Comparison of ENCODE assay signal across 11 cellular contexts in genomic region chr17:38850374-38850773, GRCh38. TPM values are rescaled to one million over a fixed set of nuclear protein-coding genes. Genes with fewer than 3 reads are reported as not detected.
DNase-seq lines count a peak whose midpoint lies in the region; ATAC-seq and TF ChIP-seq lines count a peak whose summit lies in the region.
"Had no signal": no experiment of that assay in that cellular context is flagged by ENCODE, and none has a peak within 500 bp of the region (broad histone marks: within the 10 kb centered on the region; RNA-seq: fewer than 3 reads in every experiment).

No MANE protein-coding gene starts in this region.

- peak overlapping the region; percentile 3 for H3K27ac Mint-ChIP-seq in activated naive CD4-positive, alpha-beta T cell treated with anti-CD3 and anti-CD28 coated beads, Interleukin-2, amount 10 ng/mL, durations not matched to agents 7 days and 5 days
- H3K27ac Mint-ChIP-seq in T-cell: peak overlapping the region; percentile 30 to 60
- no peak overlapping the region for H3K27ac Mint-ChIP-seq in stimulated activated effector memory CD8-positive, alpha-beta T cell treated with anti-CD3 and anti-CD28 coated beads, Interleukin-12 subunit alpha, Interleukin-12 subunit beta, amount 100 ng/mL, for 72 hours

- no peaks in the 10 kb centered on the region for H3K27me3 ChIP-seq in esophagus squamous epithelium
- H3K27me3 ChIP-seq: suprapubic skin had no signal

- no peak overlapping the region for H3K27ac ChIP-seq in esophagus squamous epithelium
- H3K27ac ChIP-seq: suprapubic skin had no signal

- intact Hi-C loops in esophagus squamous epithelium (cut with DNase I): no loop called here
- intact Hi-C loops in lower leg skin (cut with DNase I; ENCODE audit: low total_unique reads): no loop called here

- H3K4me3 ChIP-seq in fibroblast of the aortic adventitia (ENCODE audit: low read depth, low read length): peak overlapping the region; percentile 80
- peak overlapping the region in 1 of 4 donors; percentile 7 for H3K4me3 ChIP-seq in esophagus squamous epithelium
- no peak overlapping the region for H3K4me3 ChIP-seq in lower leg skin (ENCODE audit: low read depth, poor library complexity, severe bottlenecking)
- H3K4me3 ChIP-seq: suprapubic skin had no signal

- WGBS in esophagus squamous epithelium, 2 donors: 63 to 72% methylated on average over 7 of the region's 7 CpGs
- WGBS in lower leg skin, 2 donors: 69 to 74% methylated on average over 7 of the region's 7 CpGs

- no peak for DNase-seq in activated naive CD4-positive, alpha-beta T cell treated with anti-CD3 and anti-CD28 coated beads, Interleukin-2, amount 10 ng/mL, durations not matched to agents 7 days and 5 days
- DNase-seq in activated naive CD4-positive, alpha-beta T cell treated with anti-CD3 and anti-CD28 coated beads, Interleukin-2, amount 50 U/mL, for 16 hours: no peak
- DNase-seq in T-cell (no peak), fibroblast of the aortic adventitia (ENCODE audit: low read depth) (no peak), esophagus squamous epithelium (lab: John Stamatoyannopoulos, UW) (no peak), lower leg skin (ENCODE audit: low spot score in 2 of 2) (no peak)
- no peak for DNase-seq in stimulated activated effector memory CD8-positive, alpha-beta T cell treated with anti-CD3 and anti-CD28 coated beads, Interleukin-12 subunit alpha, Interleukin-12 subunit beta, amount 100 ng/mL, for 72 hours (ENCODE audit: low spot score in 2 of 2)
- DNase-seq: NCI-H524; stimulated activated CD4-positive, alpha-beta T cell treated with anti-CD3 and anti-CD28 coated beads, Interleukin-4, amount 100 ng/mL, for 1 hour had no signal

- H3K27me3 Mint-ChIP-seq in activated naive CD4-positive, alpha-beta T cell treated with anti-CD3 and anti-CD28 coated beads, Interleukin-2, amount 10 ng/mL, durations not matched to agents 7 days and 5 days: no peaks in the 10 kb centered on the region
- H3K27me3 Mint-ChIP-seq in T-cell: no peaks in the 10 kb centered on the region

- H3K36me3 Mint-ChIP-seq in activated naive CD4-positive, alpha-beta T cell treated with anti-CD3 and anti-CD28 coated beads, Interleukin-2, amount 10 ng/mL, durations not matched to agents 7 days and 5 days: peaks cover 58% of the 10 kb centered on the region
- H3K36me3 Mint-ChIP-seq in T-cell: peaks cover 50% of the 10 kb centered on the region
- H3K36me3 Mint-ChIP-seq in stimulated activated effector memory CD8-positive, alpha-beta T cell treated with anti-CD3 and anti-CD28 coated beads, Interleukin-12 subunit alpha, Interleukin-12 subunit beta, amount 100 ng/mL, for 72 hours: peaks cover 90% of the 10 kb centered on the region

- no peaks in the 10 kb centered on the region for H3K9me3 ChIP-seq in esophagus squamous epithelium
- H3K9me3 ChIP-seq: suprapubic skin had no signal

- H3K9me3 Mint-ChIP-seq in activated naive CD4-positive, alpha-beta T cell treated with anti-CD3 and anti-CD28 coated beads, Interleukin-2, amount 10 ng/mL, durations not matched to agents 7 days and 5 days: no peaks in the 10 kb centered on the region
- H3K9me3 Mint-ChIP-seq in T-cell: no peaks in the 10 kb centered on the region
- H3K9me3 Mint-ChIP-seq in stimulated activated effector memory CD8-positive, alpha-beta T cell treated with anti-CD3 and anti-CD28 coated beads, Interleukin-12 subunit alpha, Interleukin-12 subunit beta, amount 100 ng/mL, for 72 hours: no peaks in the 10 kb centered on the region

- POLR2A ChIA-PET in T-cell (lab: Charles Lee): interaction anchor here in 1 of 2 donors (0.6 kb wide), 1 partner anchor 319 kb away, joined by 8 read pairs; no protein-coding TSS in a partner anchor

- no peak for TF ChIP-seq CTCF in fibroblast of the aortic adventitia (IDR thresholded peaks at IDR 0.05; ENCODE audit: insufficient read depth, low read length)
- TF ChIP-seq CTCF in esophagus squamous epithelium (IDR thresholded peaks at IDR 0.05): no peak
- no peak for TF ChIP-seq CTCF in lower leg skin (IDR thresholded peaks at IDR 0.05)

- no peak for ATAC-seq in T-cell (replicated peaks in 1 of 4)
- ATAC-seq in stimulated activated effector memory CD8-positive, alpha-beta T cell treated with anti-CD3 and anti-CD28 coated beads, Interleukin-12 subunit alpha, Interleukin-12 subunit beta, amount 100 ng/mL, for 72 hours: no peak
- ATAC-seq in HG03571 (IDR thresholded peaks at IDR 0.05; ENCODE audit: unreplicated experiment): no peak

- peaks cover 46% of the 10 kb centered on the region for H3K4me1 Mint-ChIP-seq in activated naive CD4-positive, alpha-beta T cell treated with anti-CD3 and anti-CD28 coated beads, Interleukin-2, amount 10 ng/mL, durations not matched to agents 7 days and 5 days
- H3K4me1 Mint-ChIP-seq in T-cell: peaks cover 41 to 47% (median 45%) of the 10 kb centered on the region in 3 donors
- H3K4me1 Mint-ChIP-seq in stimulated activated effector memory CD8-positive, alpha-beta T cell treated with anti-CD3 and anti-CD28 coated beads, Interleukin-12 subunit alpha, Interleukin-12 subunit beta, amount 100 ng/mL, for 72 hours: peaks cover 51% of the 10 kb centered on the region

- CTCF ChIA-PET in activated naive CD4-positive, alpha-beta T cell treated with anti-CD3 and anti-CD28 coated beads, Interleukin-2, amount 10 ng/mL, durations not matched to agents 7 days and 5 days (lab: Charles Lee): no interaction called here
- CTCF ChIA-PET in T-cell (lab: Charles Lee): interaction anchor here in 1 of 2 donors (0.5 kb wide), 1 partner anchor 135 kb away, joined by 3 read pairs; no protein-coding TSS in a partner anchor

- peaks cover 8 to 43% (median 23%) of the 10 kb centered on the region in 3 donors for H3K4me1 ChIP-seq in esophagus squamous epithelium

- TF ChIP-seq POLR2A in esophagus squamous epithelium (IDR thresholded peaks at IDR 0.05): no peak
- no peak for TF ChIP-seq POLR2A in lower leg skin (IDR thresholded peaks at IDR 0.05)

- peak overlapping the region; percentile 91 for H3K4me3 Mint-ChIP-seq in activated naive CD4-positive, alpha-beta T cell treated with anti-CD3 and anti-CD28 coated beads, Interleukin-2, amount 10 ng/mL, durations not matched to agents 7 days and 5 days
- no peak overlapping the region for H3K4me3 Mint-ChIP-seq in T-cell
- peak overlapping the region; percentile 100 for H3K4me3 Mint-ChIP-seq in stimulated activated effector memory CD8-positive, alpha-beta T cell treated with anti-CD3 and anti-CD28 coated beads, Interleukin-12 subunit alpha, Interleukin-12 subunit beta, amount 100 ng/mL, for 72 hours

- peaks cover 20 to 67% (median 42%) of the 10 kb centered on the region in 3 donors for H3K36me3 ChIP-seq in esophagus squamous epithelium

RNA-seq across cellular contexts. Expression of gene RPL23, which starts 3.1 kb away (rescaled TPM):
- total RNA-seq in T-cell (1,000 to 10,000 TPM; 1,638 to 2,124 (median 1,743) TPM), fibroblast of the aortic adventitia (ENCODE audit: low replicate concordance) (638 and 2,401 TPM in 2 replicates), esophagus squamous epithelium (1,000 to 10,000 TPM in 3 of 4 donors, 100 to 1,000 TPM in 1; 998 to 2,109 (median 1,205) TPM), lower leg skin (1,000 to 10,000 TPM; 1,475 to 2,290 (median 1,639) TPM)

RNA-seq across cellular contexts. Expression of gene LASP1, which starts 19.5 kb away (rescaled TPM):
- total RNA-seq in T-cell (100 to 1,000 TPM in 4 of 5 donors, 10 to 100 TPM in 1; 97.2 to 157 (median 122) TPM), fibroblast of the aortic adventitia (ENCODE audit: low replicate concordance) (65.6 and 174 TPM in 2 replicates), esophagus squamous epithelium (10 to 100 TPM; 44.3 to 66.0 (median 51.9) TPM), lower leg skin (10 to 100 TPM; 51.8 to 76.2 (median 63.9) TPM)

RNA-seq across cellular contexts. Expression of gene CWC25, which starts 25.3 kb away (rescaled TPM):
- 10 to 100 TPM; 31.5 to 45.8 (median 44.3) TPM for total RNA-seq in T-cell
- total RNA-seq in fibroblast of the aortic adventitia (ENCODE audit: low replicate concordance): 10.4 and 27.8 TPM in 2 replicates
- 10 to 100 TPM in 3 of 4 donors, 1 to 10 TPM in 1; 9.4 to 25.9 (median 16.8) TPM for total RNA-seq in esophagus squamous epithelium
- total RNA-seq in lower leg skin: 10 to 100 TPM; 24.2 to 49.8 (median 33.3) TPM

RNA-seq across cellular contexts. Expression of gene PIP4K2B, which starts 51.0 kb away (rescaled TPM):
- 10 to 100 TPM; 36.4 to 60.3 (median 52.6) TPM for total RNA-seq in T-cell
- total RNA-seq in fibroblast of the aortic adventitia (ENCODE audit: low replicate concordance): 25.2 and 56.8 TPM in 2 replicates
- 10 to 100 TPM; 14.4 to 32.6 (median 24.1) TPM for total RNA-seq in esophagus squamous epithelium
- 10 to 100 TPM; 19.5 to 45.4 (median 33.6) TPM for total RNA-seq in lower leg skin

Comparison
In these comparisons a context has a peak if more than half of its experiments do, and no peak if none do; other contexts are left out.
1. H3K4me3 Mint-ChIP-seq: peak in activated naive CD4-positive, alpha-beta T cell treated with anti-CD3 and anti-CD28 coated beads, Interleukin-2, amount 10 ng/mL, durations not matched to agents 7 days and 5 days (single experiment) and stimulated activated effector memory CD8-positive, alpha-beta T cell treated with anti-CD3 and anti-CD28 coated beads, Interleukin-12 subunit alpha, Interleukin-12 subunit beta, amount 100 ng/mL, for 72 hours (single experiment); none in T-cell (0 of 3).